9 cellular contexts compared by ENCODE assay signal in genomic region chr13:70568571-70568970, GRCh38.
DNase-seq lines count a peak whose midpoint lies in the region; ATAC-seq and TF ChIP-seq lines count a peak whose summit lies in the region.
"Had no signal": no experiment of that assay in that cellular context is flagged by ENCODE, and none has a peak within 500 bp of the region (broad histone marks: within the 10 kb centered on the region; RNA-seq: fewer than 3 reads in every experiment).

No MANE protein-coding gene starts in this region.

- no peaks in the 10 kb centered on the region for H3K4me1 Mint-ChIP-seq in CD4-positive, alpha-beta memory T cell

- H3K36me3 ChIP-seq in PC-9 (ENCODE audit: low read depth) = no peaks in the 10 kb centered on the region
- H3K36me3 ChIP-seq in CD4-positive, alpha-beta memory T cell (ENCODE audit: insufficient read depth, low read length) = no peaks in the 10 kb centered on the region

- H3K4me2 ChIP-seq in PC-9 = no peak overlapping the region

- H3K36me3 Mint-ChIP-seq in CD4-positive, alpha-beta memory T cell = no peaks in the 10 kb centered on the region

- H3K27ac Mint-ChIP-seq in CD4-positive, alpha-beta memory T cell = no peak overlapping the region
- H3K27ac Mint-ChIP-seq: T-helper 1 cell treated with Interleukin-12 subunit alpha and Interleukin-12 subunit beta and Interleukin-4 antibody, amounts not matched to agents 30 μg/mL and 1 μg/mL, for 36 hours had no signal

- in situ Hi-C loops in Caki2 (cut with HindIII; ENCODE audit: low pct_unique_long_range_greater_than_20kb, low sequenced_read_pairs) = no loop called here

- POLR2A ChIA-PET in PC-9 (lab: Charles Lee; ENCODE audit: unreplicated experiment) = no interaction called here
- POLR2A ChIA-PET in CD4-positive, alpha-beta memory T cell (lab: Charles Lee; ENCODE audit: partially characterized antibody) = no interaction called here

- H3K9me3 ChIP-seq in PC-9 (ENCODE audit: insufficient read depth, low read depth) = no peaks in the 10 kb centered on the region
- no peaks in the 10 kb centered on the region for H3K9me3 ChIP-seq in CD4-positive, alpha-beta memory T cell (ENCODE audit: control insufficient read depth in 1 of 2, low read length in 2 of 2)

- no peaks in the 10 kb centered on the region for H3F3A ChIP-seq in PC-9 (ENCODE audit: insufficient read depth, low read depth)

- peak; percentile 80 for TF ChIP-seq CTCF in PC-9 (conservative IDR thresholded peaks at IDR 0.05)

- CTCF ChIA-PET in PC-9 (lab: Charles Lee) = no interaction called here
- CTCF ChIA-PET in CD4-positive, alpha-beta memory T cell (lab: Charles Lee; ENCODE audit: partially characterized antibody) = no interaction called here

- H4K20me1 ChIP-seq in PC-9 (ENCODE audit: insufficient read depth) = no peaks in the 10 kb centered on the region

- intact Hi-C loops in PC-9 (cut with micrococcal nuclease; ENCODE audit: unreplicated experiment) = loop anchor here (1.0 to 10.0 kb wide), 3 partner anchors 224 to 1031 kb away; no protein-coding TSS in a partner anchor
- intact Hi-C loops in CD4-positive, alpha-beta memory T cell (cut with micrococcal nuclease) = no loop called here

- no peak overlapping the region for H3K27ac ChIP-seq in PC-9
- no peak overlapping the region for H3K27ac ChIP-seq in CD4-positive, alpha-beta memory T cell (ENCODE audit: low read depth, low read length)

- DNase-seq in Caki2 (ENCODE audit: low read depth) (peak; percentile 15), PC-9 (no peak), fibroblast of gingiva (ENCODE audit: low read depth) (peak; percentile 2), renal cortical epithelial cell (ENCODE audit: low read depth) (peak; percentile 57)
- no peak for DNase-seq in activated CD4-positive, CD25-positive, alpha-beta regulatory T cell treated with anti-CD3 and anti-CD28 coated beads, Interleukin-2, amount 50 U/mL, for 72 hours
- no peak for DNase-seq in CD4-positive, alpha-beta memory T cell

- H3K9me2 ChIP-seq in PC-9 (ENCODE audit: insufficient read depth) = no peaks in the 10 kb centered on the region

- peaks cover 0 to 5% (median 0%) of the 10 kb centered on the region in 8 donors for H3K9me3 Mint-ChIP-seq in CD4-positive, alpha-beta memory T cell
- H3K9me3 Mint-ChIP-seq: T-helper 1 cell treated with Interleukin-12 subunit alpha and Interleukin-12 subunit beta and Interleukin-4 antibody, amounts not matched to agents 30 μg/mL and 1 μg/mL, for 36 hours had no signal

- H3K4me1 ChIP-seq in PC-9 (replicated peaks; ENCODE audit: insufficient read depth) = no peaks in the 10 kb centered on the region
- no peaks in the 10 kb centered on the region for H3K4me1 ChIP-seq in CD4-positive, alpha-beta memory T cell (ENCODE audit: insufficient read depth, low read length)

- no peaks in the 10 kb centered on the region for H3K27me3 ChIP-seq in PC-9 (ENCODE audit: insufficient read depth, low read depth)
- no peaks in the 10 kb centered on the region for H3K27me3 ChIP-seq in CD4-positive, alpha-beta memory T cell (ENCODE audit: insufficient read depth, low read length)

- H2AFZ ChIP-seq in PC-9 = no peak overlapping the region

- ATAC-seq in GM19351 (IDR thresholded peaks at IDR 0.05; ENCODE audit: unreplicated experiment) (peak; percentile 89), HG03460 (IDR thresholded peaks at IDR 0.05; ENCODE audit: unreplicated experiment) (peak; percentile 68)

- no peaks in the 10 kb centered on the region for H3K79me2 ChIP-seq in PC-9 (ENCODE audit: low read depth)

- no TSS peak for BruUV-seq in PC-9 (replicated peaks; lab: Mats Ljungman, UMichigan)

- no peak overlapping the region for H3K4me3 ChIP-seq in PC-9
- no peak overlapping the region for H3K4me3 ChIP-seq in CD4-positive, alpha-beta memory T cell (ENCODE audit: low read length in 2 of 2)

- no peak overlapping the region for H3K4me3 Mint-ChIP-seq in CD4-positive, alpha-beta memory T cell
- H3K4me3 Mint-ChIP-seq: T-helper 1 cell treated with Interleukin-12 subunit alpha and Interleukin-12 subunit beta and Interleukin-4 antibody, amounts not matched to agents 30 μg/mL and 1 μg/mL, for 36 hours had no signal

- no peaks in the 10 kb centered on the region for H3K27me3 Mint-ChIP-seq in CD4-positive, alpha-beta memory T cell

Comparison
In these comparisons a context has a peak if more than half of its experiments do, and no peak if none do; other contexts are left out.
1. DNase-seq: peak in Caki2 (single experiment), fibroblast of gingiva (single experiment) and renal cortical epithelial cell (single experiment); none in PC-9 (0 of 2), activated CD4-positive, CD25-positive, alpha-beta regulatory T cell treated with anti-CD3 and anti-CD28 coated beads, Interleukin-2, amount 50 U/mL, for 72 hours (single experiment) and CD4-positive, alpha-beta memory T cell (0 of 5).